ENCODE assay signal across 19 cellular contexts in the genomic region with DNA sequence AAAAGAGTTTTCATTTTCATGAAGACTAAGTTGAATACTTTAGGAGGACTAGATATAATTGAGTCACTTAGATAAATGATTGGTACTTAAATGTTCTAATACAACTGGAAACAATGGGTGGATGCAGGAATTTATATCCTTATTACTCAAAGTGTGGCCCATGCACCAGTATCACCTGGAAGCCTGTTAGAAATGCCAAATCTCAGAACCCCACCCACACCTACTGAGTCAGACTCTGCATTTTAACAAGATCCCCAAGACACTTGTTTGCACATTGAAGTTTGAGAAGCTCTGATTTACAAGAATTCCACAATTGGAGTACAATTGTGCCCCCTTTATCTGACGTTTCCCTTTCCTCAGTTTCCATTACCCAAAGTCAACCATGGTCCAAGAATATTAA.
"Had no signal": no experiment of that assay in that cellular context is flagged by ENCODE, and none has a peak within 500 bp of the region (broad histone marks: within the 10 kb centered on the region; RNA-seq: fewer than 3 reads in every experiment).

No MANE protein-coding gene starts in this region.

- H3K27me3 ChIP-seq: MG63 had no signal

- FAIRE-seq: HTR-8/SVneo had no signal

- H3K9me3 ChIP-seq: SK-N-SH had no signal

- DNase-seq: KBM-7, MG63, NCI-H1092 treated with DMSO at 0.1 percent for 48 hours, NCI-H1436, NCI-H187, NCI-H2029, NCI-H2081 treated with DMSO at 0.1 percent for 48 hours, NCI-H2171, NCI-H226, NCI-H446, NCI-H510A, NCI-H524 treated with DMSO at 0.1 percent for 48 hours, NCI-H69, NCI-H774, SHP77, SK-N-SH had no signal

- H3K27ac ChIP-seq: HL-60, RWPE1 had no signal

- H3K4me2 ChIP-seq: SK-N-SH had no signal

- H3K36me3 ChIP-seq: MG63 had no signal

- H3K9ac ChIP-seq: SK-N-SH had no signal

- H3K4me3 ChIP-seq: MG63 had no signal
